ENCODE assay signal across 9 cellular contexts in genomic region chr1:85307987-85308836, GRCh38. TPM values are rescaled to one million over a fixed set of nuclear protein-coding genes. Genes with fewer than 3 reads are reported as not detected.
DNase-seq lines count a peak whose midpoint lies in the region; ATAC-seq, FAIRE-seq and TF ChIP-seq lines count a peak whose summit lies in the region.
"Had no signal": no experiment of that assay in that cellular context is flagged by ENCODE, and none has a peak within 500 bp of the region (broad histone marks: within the 10 kb centered on the region; RNA-seq: fewer than 3 reads in every experiment).

No MANE protein-coding gene starts in this region.

- no peaks in the 10 kb centered on the region; the same call in 1 of the 2 replicates for H3K79me1 ChIP-seq in H1 (ENCODE audit: low read depth, low read length)
- no peaks in the 10 kb centered on the region for H3K79me1 ChIP-seq in mesenchymal stem cell (replicated peaks; ENCODE audit: low read length, poor library complexity, severe bottlenecking)

- no peak overlapping the region for H3K14ac ChIP-seq in H1 (ENCODE audit: insufficient read length)
- H3K14ac ChIP-seq in mesenchymal stem cell (ENCODE audit: low read length in 2 of 2), result no peak overlapping the region

- H3K9me3 Mint-ChIP-seq in CD8-positive, alpha-beta memory T cell, result no peaks in the 10 kb centered on the region

- TF ChIP-seq EP300 in H1 (IDR thresholded peaks at IDR 0.05; ENCODE audit: borderline replicate concordance in 1 of 2, low read depth in 2 of 2, low read length in 2 of 2), result no peak

- peaks cover 6% of the 10 kb centered on the region for H3K27me3 ChIP-seq in CD8-positive, alpha-beta memory T cell (ENCODE audit: insufficient read depth, low read length, poor library complexity, severe bottlenecking)
- H3K27me3 ChIP-seq in H1 (replicated peaks in 1 of 4; ENCODE audit: control insufficient read depth in 3 of 4, extremely low read depth in 1 of 4, insufficient read depth in 3 of 4, low read length in 3 of 4) (no peaks in the 10 kb centered on the region), mesenchymal stem cell (ENCODE audit: control insufficient read depth in 1 of 2, insufficient read depth in 1 of 2, low read length in 2 of 2) (no peaks in the 10 kb centered on the region)

- H3K4ac ChIP-seq in H1 (replicated peaks; ENCODE audit: insufficient read length, low read depth, low read length) (no peak overlapping the region), mesenchymal stem cell (ENCODE audit: low read depth in 1 of 2, low read length in 2 of 2) (peak overlapping the region in 1 of 2 experiments; percentile 29)

- DNase-seq in CD8-positive, alpha-beta memory T cell, result peak; percentile 35 to 73 (median 40)
- DNase-seq in NCI-H748 (lab: John Stamatoyannopoulos, UW; ENCODE audit: unreplicated experiment) (peak; percentile 85), H1 (ENCODE audit: low read depth in 1 of 2, low spot score in 2 of 2) (peak; percentile 82 to 95), mesenchymal stem cell (peak; percentile 87)
- peak; percentile 87 for DNase-seq in activated CD8-positive, alpha-beta memory T cell treated with anti-CD3 and anti-CD28 coated beads for 24 hours
- peak; percentile 64 to 67 for DNase-seq in stimulated activated CD8-positive, alpha-beta memory T cell treated with anti-CD3 and anti-CD28 coated beads, Interleukin-2, amount 100 ng/mL, for 48 hours (ENCODE audit: low read depth in 2 of 2)

- peak overlapping the region; percentile 52; the same call in 1 of the 2 replicates for H2BK12ac ChIP-seq in H1 (ENCODE audit: low read depth, low read length)
- peak overlapping the region; percentile 16 to 69 for H2BK12ac ChIP-seq in mesenchymal stem cell (ENCODE audit: low read length in 2 of 2)

- H2BK5ac ChIP-seq in H1 (ENCODE audit: low read depth, low read length) (peak overlapping the region; percentile 22; the same call in 1 of the 2 replicates), mesenchymal stem cell (ENCODE audit: low read depth, low read length, poor library complexity, severe bottlenecking) (no peak overlapping the region)

- H3K36me3 ChIP-seq in CD8-positive, alpha-beta memory T cell (ENCODE audit: insufficient read depth, low read length), result no peaks in the 10 kb centered on the region
- H3K36me3 ChIP-seq in H1 (ENCODE audit: control insufficient read depth in 2 of 4, insufficient read depth in 4 of 4, low read length in 3 of 4), result no peaks in the 10 kb centered on the region
- H3K36me3 ChIP-seq in mesenchymal stem cell (ENCODE audit: control insufficient read depth in 1 of 2, insufficient read depth in 2 of 2, low read depth in 1 of 2, low read length in 2 of 2), result no peaks in the 10 kb centered on the region

- POLR2A ChIA-PET in CD8-positive, alpha-beta memory T cell (lab: Charles Lee), result no interaction called here
- POLR2A ChIA-PET in H1 (lab: Charles Lee; ENCODE audit: partially characterized antibody), result interaction anchor here (1.2 to 2.2 kb wide), 4 partner anchors 33 to 276 kb away, joined by 3 to 19 read pairs (median 4); partner anchors contain the start of gene CCN1

- H3K27ac ChIP-seq in CD8-positive, alpha-beta memory T cell (ENCODE audit: low read depth, low read length), result no peak overlapping the region
- H3K27ac ChIP-seq in H1 (ENCODE audit: low read depth, low read length), result no peak overlapping the region
- no peak overlapping the region for H3K27ac ChIP-seq in mesenchymal stem cell (ENCODE audit: low read length, poor library complexity, severe bottlenecking)

- TF ChIP-seq CTCF in H1 (IDR thresholded peaks at IDR 0.05; ENCODE audit: control extremely low read depth in 1 of 3, insufficient read depth in 1 of 3, low read depth in 1 of 3, low read length in 3 of 3), result peak; percentile 85 to 99 (median 98)

- 25% methylated on average over 27 of the region's 27 CpGs; no CpG with 5 or more reads in 1 of the 2 experiments for WGBS in H1 (ENCODE audit: extremely low coverage in 1 of 2, insufficient coverage in 1 of 2, insufficient read length in 1 of 2, insufficient replicate concordance in 2 of 2, low coverage in 1 of 2, low lambda C conversion rate in 2 of 2, missing lambda C conversion rate in 1 of 2), 2 experiments
- WGBS in mesenchymal stem cell, result 22% methylated on average over 27 of the region's 27 CpGs

- CTCF ChIA-PET in CD8-positive, alpha-beta memory T cell (lab: Charles Lee), result interaction anchor here (0.8 to 1.4 kb wide), 4 partner anchors 9 to 31 kb away, joined by 3 to 8 read pairs (median 4); no protein-coding TSS in a partner anchor
- CTCF ChIA-PET in H1 (lab: Charles Lee; ENCODE audit: partially characterized antibody), result interaction anchor here (0.6 to 2.8 kb wide), 64 partner anchors 9 to 1704 kb away, joined by 3 to 25 read pairs (median 4); partner anchors contain the start of genes BCL10, C1orf52 and DDAH1

- H4K8ac ChIP-seq in H1 (ENCODE audit: extremely low read depth, insufficient read depth, low read length) (no peak overlapping the region), mesenchymal stem cell (ENCODE audit: low read length) (peak overlapping the region; percentile 83)

- H4K91ac ChIP-seq in H1 (replicated peaks; ENCODE audit: insufficient read length, low read length), result no peak overlapping the region
- no peak overlapping the region for H4K91ac ChIP-seq in mesenchymal stem cell (ENCODE audit: low read length)

- TF ChIP-seq POLR2A in H1 (IDR thresholded peaks at IDR 0.05; ENCODE audit: control extremely low read depth in 1 of 2, low read depth in 2 of 2, low read length in 2 of 2), result no peak

- peak; percentile 99 for TF ChIP-seq RAD21 in H1 (IDR thresholded peaks at IDR 0.05 in 1 of 2, conservative IDR thresholded peaks at IDR 0.05 in 1 of 2; ENCODE audit: low read depth in 2 of 2, low read length in 2 of 2)

- H2BK120ac ChIP-seq in H1 (replicated peaks; ENCODE audit: low read depth, low read length) (no peak overlapping the region), mesenchymal stem cell (ENCODE audit: low read depth, low read length) (peak overlapping the region; percentile 56)

- FAIRE-seq in H1 (lab: Jason Lieb, UNC), result peak; percentile 60
- FAIRE-seq: TTC549 had no signal

- H2BK20ac ChIP-seq in H1 (ENCODE audit: low read length), result peak overlapping the region; percentile 38; the same call in 1 of the 2 replicates

- H3K9ac ChIP-seq in H1 (replicated peaks in 1 of 4; ENCODE audit: extremely low read depth in 1 of 4, low read depth in 3 of 4, low read length in 3 of 4) (no peak overlapping the region), mesenchymal stem cell (ENCODE audit: low read length) (peak overlapping the region; percentile 72)

- H2BK15ac ChIP-seq in H1 (ENCODE audit: low read length), result no peak overlapping the region
- peak overlapping the region; percentile 12 for H2BK15ac ChIP-seq in mesenchymal stem cell (ENCODE audit: low read depth, poor library complexity, severe bottlenecking)

- no peak overlapping the region for H3K56ac ChIP-seq in H1 (replicated peaks; ENCODE audit: insufficient read length, low read depth, low read length)

- H3K9me3 ChIP-seq in CD8-positive, alpha-beta memory T cell (ENCODE audit: low read length), result no peaks in the 10 kb centered on the region
- no peaks in the 10 kb centered on the region for H3K9me3 ChIP-seq in H1 (ENCODE audit: insufficient read depth in 2 of 2, low read depth in 1 of 2, low read length in 1 of 2)
- H3K9me3 ChIP-seq in mesenchymal stem cell (ENCODE audit: control insufficient read depth, low read length), result no peaks in the 10 kb centered on the region

- H3K4me3 ChIP-seq in CD8-positive, alpha-beta memory T cell (ENCODE audit: low read length), result no peak overlapping the region
- H3K4me3 ChIP-seq in H1 (ENCODE audit: extremely low read depth in 1 of 4, insufficient read depth in 2 of 4, low read depth in 3 of 4, low read length in 4 of 4) (no peak overlapping the region; a peak in 2 of 8 replicates), mesenchymal stem cell (ENCODE audit: insufficient read depth in 1 of 2, low read depth in 1 of 2, low read length in 2 of 2) (peak overlapping the region in 1 of 2 experiments; percentile 2)

- peak overlapping the region; percentile 1 to 33 for H3K4me2 ChIP-seq in H1 (ENCODE audit: insufficient read depth in 1 of 2, low read depth in 2 of 2, low read length in 2 of 2)
- no peak overlapping the region for H3K4me2 ChIP-seq in mesenchymal stem cell (ENCODE audit: low read length, poor library complexity, severe bottlenecking)

- no peaks in the 10 kb centered on the region for H4K20me1 ChIP-seq in H1 (replicated peaks in 1 of 2; ENCODE audit: control insufficient read depth in 1 of 2, insufficient read depth in 2 of 2, low read length in 2 of 2)

- no peak overlapping the region for H4K5ac ChIP-seq in H1 (ENCODE audit: insufficient read length, low read depth, low read length)

- H3K23ac ChIP-seq in H1 (ENCODE audit: insufficient read length) (no peak overlapping the region), mesenchymal stem cell (ENCODE audit: low read length in 2 of 2) (no peak overlapping the region)

- peak overlapping the region in 1 of 8 donors; percentile 45 for H3K27ac Mint-ChIP-seq in CD8-positive, alpha-beta memory T cell

- H2AFZ ChIP-seq in H1 (ENCODE audit: low read length), result peak overlapping the region; percentile 94
- H2AFZ ChIP-seq in mesenchymal stem cell (ENCODE audit: low read depth, low read length), result no peak overlapping the region

- H3K4me3 Mint-ChIP-seq in CD8-positive, alpha-beta memory T cell, result peak overlapping the region in 6 of 7 donors; percentile 47 to 85 (median 76)

- H3K4me1 Mint-ChIP-seq in CD8-positive, alpha-beta memory T cell, result peaks cover 4 to 7% (median 6%) of the 10 kb centered on the region in 3 donors

- ATAC-seq in GM19452 (IDR thresholded peaks at IDR 0.05; ENCODE audit: unreplicated experiment) (peak; percentile 88), HG03521 (IDR thresholded peaks at IDR 0.05; ENCODE audit: unreplicated experiment) (peak; percentile 66)

- peaks cover 9 to 39% of the 10 kb centered on the region in 2 donors for H3K27me3 Mint-ChIP-seq in CD8-positive, alpha-beta memory T cell

- H3K79me2 ChIP-seq in H1 (ENCODE audit: control insufficient read depth in 1 of 2, insufficient read depth in 2 of 2, low read length in 2 of 2), result no peaks in the 10 kb centered on the region

- H3K18ac ChIP-seq in H1 (ENCODE audit: extremely low read depth, low read length) (peak overlapping the region; percentile 41; the same call in 1 of the 2 replicates), mesenchymal stem cell (ENCODE audit: low read depth in 1 of 2, low read length in 2 of 2) (peak overlapping the region in 1 of 2 experiments; percentile 52)

- no peaks in the 10 kb centered on the region for H3K4me1 ChIP-seq in CD8-positive, alpha-beta memory T cell (ENCODE audit: insufficient read depth, low read length)
- H3K4me1 ChIP-seq in H1 (replicated peaks in 1 of 4; ENCODE audit: control insufficient read depth in 3 of 4, insufficient read depth in 4 of 4, low read length in 3 of 4), result peaks cover 2 to 6% (median 3%) of the 10 kb centered on the region in 4 experiments; a peak in 4 of 7 replicates
- H3K4me1 ChIP-seq in mesenchymal stem cell (ENCODE audit: control insufficient read depth, insufficient read depth, low read depth, low read length), result peaks cover 7% of the 10 kb centered on the region

- H3K23me2 ChIP-seq in H1 (ENCODE audit: low read depth, low read length), result no peaks in the 10 kb centered on the region

- H2AK5ac ChIP-seq in H1 (ENCODE audit: low read depth, low read length) (0 out of 2 replicates have a peak overlapping the region, but pooled peaks have one; percentile 18), mesenchymal stem cell (ENCODE audit: low read length, severe bottlenecking) (peak overlapping the region; percentile 98)

- H3K36me3 Mint-ChIP-seq in CD8-positive, alpha-beta memory T cell, result peaks cover 0 to under 1% (median 0%) of the 10 kb centered on the region in 3 donors

RNA-seq across cellular contexts. Expression of gene BCL10, which starts 31.8 kb away (rescaled TPM):
- 10 to 100 TPM; 21.9 to 27.1 TPM for total RNA-seq in CD8-positive, alpha-beta memory T cell
- polyA plus RNA-seq in CD8-positive, alpha-beta memory T cell, result 21.6 TPM
- total RNA-seq in H1 (2021; fragmentation: NEBNext Ultra II Directional; extraction: Animal tissue kit (Norgen Biotek cat#: 25700)), result 24.6 and 29.6 TPM in 2 replicates
- 5.0 and 7.4 TPM in 2 replicates for polyA plus RNA-seq in H1 (2011; rRNA removed)
- polyA plus RNA-seq in H1 (2011; cell fraction: cytosol; rRNA removed), result 4.9 TPM
- 3.1 TPM for polyA plus RNA-seq in H1 (2011; cell fraction: nucleus; rRNA removed)
- 7.3 to 15.0 TPM (median 10.0 TPM) in 4 replicates for polyA plus RNA-seq in H1 (2012, experiment 1 of 2)
- polyA plus RNA-seq in H1 (2012, experiment 2 of 2), result 3.6 TPM
- polyA plus RNA-seq in H1 (2013, experiment 1 of 2), result 10.8 TPM
- 10.2 TPM for polyA plus RNA-seq in H1 (2013, experiment 2 of 2)
- 8.9 and 10.2 TPM in 2 replicates for polyA minus RNA-seq in H1 (2011; rRNA and poly(A)+ RNA removed)
- 9.8 TPM for polyA minus RNA-seq in H1 (2011; cell fraction: cytosol; rRNA and poly(A)+ RNA removed)
- polyA minus RNA-seq in H1 (2011; cell fraction: nucleus; rRNA and poly(A)+ RNA removed), result 30.0 TPM
- 21.7 TPM for polyA plus RNA-seq in mesenchymal stem cell (2013, experiment 1 of 2)
- 22.6 TPM for polyA plus RNA-seq in mesenchymal stem cell (2013, experiment 2 of 2)

RNA-seq across cellular contexts. Expression of gene C1orf52, which starts 48.8 kb away (rescaled TPM):
- 10 to 100 TPM; 27.7 to 29.3 TPM for total RNA-seq in CD8-positive, alpha-beta memory T cell
- 22.1 TPM for polyA plus RNA-seq in CD8-positive, alpha-beta memory T cell
- 39.1 and 39.3 TPM in 2 replicates for total RNA-seq in H1 (2021; fragmentation: NEBNext Ultra II Directional; extraction: Animal tissue kit (Norgen Biotek cat#: 25700))
- polyA plus RNA-seq in H1 (2011; rRNA removed), result 29.2 and 46.9 TPM in 2 replicates
- polyA plus RNA-seq in H1 (2011; cell fraction: cytosol; rRNA removed), result 41.8 TPM
- 75.0 TPM for polyA plus RNA-seq in H1 (2011; cell fraction: nucleus; rRNA removed)
- 31.4 to 42.3 TPM (median 37.7 TPM) in 4 replicates for polyA plus RNA-seq in H1 (2012, experiment 1 of 2)
- 7.8 TPM for polyA plus RNA-seq in H1 (2012, experiment 2 of 2)
- 31.6 TPM for polyA plus RNA-seq in H1 (2013, experiment 1 of 2)
- polyA plus RNA-seq in H1 (2013, experiment 2 of 2), result 33.4 TPM
- polyA minus RNA-seq in H1 (2011; rRNA and poly(A)+ RNA removed), result 20.1 and 22.6 TPM in 2 replicates
- 23.6 TPM for polyA minus RNA-seq in H1 (2011; cell fraction: cytosol; rRNA and poly(A)+ RNA removed)
- 32.0 TPM for polyA minus RNA-seq in H1 (2011; cell fraction: nucleus; rRNA and poly(A)+ RNA removed)
- 25.2 TPM for polyA plus RNA-seq in mesenchymal stem cell (2013, experiment 1 of 2)
- polyA plus RNA-seq in mesenchymal stem cell (2013, experiment 2 of 2), result 25.7 TPM
